ENCODE assay signal across 15 cellular contexts in the genomic region with DNA sequence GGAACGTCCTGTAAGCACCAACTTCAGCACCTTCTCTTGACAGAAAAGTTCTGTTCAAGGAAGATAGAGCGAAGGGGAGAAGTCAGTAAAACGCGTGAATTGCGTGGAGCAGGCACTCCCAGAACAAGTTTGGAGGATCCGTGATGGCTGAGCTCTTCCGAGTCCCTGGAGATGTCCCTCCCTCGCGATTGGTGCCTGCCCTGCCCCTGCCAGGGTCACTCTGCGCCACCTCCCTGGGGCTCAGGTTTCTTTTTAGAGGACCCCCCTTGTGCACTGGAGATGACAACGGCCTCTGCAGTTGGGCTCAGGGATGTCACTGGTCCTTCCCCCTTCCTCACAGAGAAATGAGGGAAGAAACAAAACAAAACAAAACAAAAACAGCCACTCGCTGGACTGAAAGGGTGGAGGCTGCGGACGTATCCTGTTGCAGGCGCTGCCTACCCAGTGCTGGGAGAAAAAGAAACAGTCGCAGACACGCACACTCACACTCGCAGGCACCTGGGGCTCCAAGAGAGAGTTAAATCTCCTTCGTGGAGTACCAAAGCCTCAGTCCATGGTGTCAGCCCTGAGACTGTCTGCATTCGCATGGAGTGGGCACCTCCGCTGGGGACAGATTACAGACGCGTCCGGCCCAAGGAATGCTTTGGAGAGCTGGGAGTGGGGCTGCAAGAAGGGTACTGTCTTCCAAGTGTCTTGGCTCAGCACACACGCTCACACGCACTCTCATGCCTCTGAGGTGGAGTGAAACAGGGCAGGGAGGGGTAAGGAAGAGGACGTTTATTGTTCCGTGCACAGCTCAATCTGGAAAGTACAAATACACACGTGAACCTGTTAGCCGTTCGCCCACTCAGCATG.
DNase-seq lines count a peak whose midpoint lies in the region; ATAC-seq, FAIRE-seq and TF ChIP-seq lines count a peak whose summit lies in the region.
"Had no signal": no experiment of that assay in that cellular context is flagged by ENCODE, and none has a peak within 500 bp of the region (broad histone marks: within the 10 kb centered on the region; RNA-seq: fewer than 3 reads in every experiment).

No MANE protein-coding gene starts in this region.

- BruUV-seq in mammary epithelial cell (replicated peaks; lab: Mats Ljungman, UMichigan), result no TSS peak

- peak overlapping the region; percentile 15 to 46 (median 31) for H3K4me3 ChIP-seq in breast epithelium
- no peak overlapping the region for H3K4me3 ChIP-seq in mammary epithelial cell (replicated peaks in 1 of 3; ENCODE audit: insufficient read depth in 1 of 3, low read depth in 2 of 3, low read length in 3 of 3)
- H3K4me3 ChIP-seq in mucosa of descending colon, result no peak overlapping the region
- H3K4me3 ChIP-seq: ovary, SJSA1 had no signal

- TF ChIP-seq CTCF in breast epithelium (IDR thresholded peaks at IDR 0.05) (no peak), mammary epithelial cell (conservative IDR thresholded peaks at IDR 0.05 in 1 of 2, IDR thresholded peaks at IDR 0.05 in 1 of 2; ENCODE audit: extremely low read depth in 1 of 2, insufficient read depth in 1 of 2, low read depth in 1 of 2, low read length in 2 of 2) (no peak), mucosa of descending colon (IDR thresholded peaks at IDR 0.05) (no peak), type B pancreatic cell (conservative IDR thresholded peaks at IDR 0.05) (no peak)

- no peak overlapping the region for H3K27ac Mint-ChIP-seq in dendritic cell treated with granulocyte-macrophage colony-stimulating factor and Interleukin-4, amounts not matched to agents 40 ng/mL and 50 ng/mL, for 4 days
- H3K27ac Mint-ChIP-seq in type B pancreatic cell, result no peak overlapping the region
- no peak overlapping the region for H3K27ac Mint-ChIP-seq in activated T-helper 1 cell treated with anti-CD3 and anti-CD28 coated beads, Interleukin-12 subunit alpha, Interleukin-12 subunit beta, Interleukin-2, Interleukin-4 antibody, amounts not matched to agents 30 ng/mL and 10 ng/mL and 1 ng/mL, durations not matched to agents 14 hours and 24 hours and 36 hours

- no peak for TF ChIP-seq POLR2A in breast epithelium (IDR thresholded peaks at IDR 0.05)

- no peaks in the 10 kb centered on the region for H3K9me3 Mint-ChIP-seq in dendritic cell treated with granulocyte-macrophage colony-stimulating factor and Interleukin-4, amounts not matched to agents 40 ng/mL and 50 ng/mL, for 4 days
- H3K9me3 Mint-ChIP-seq in type B pancreatic cell, result peaks cover 5% of the 10 kb centered on the region
- peaks cover 3% of the 10 kb centered on the region for H3K9me3 Mint-ChIP-seq in activated T-helper 1 cell treated with anti-CD3 and anti-CD28 coated beads, Interleukin-12 subunit alpha, Interleukin-12 subunit beta, Interleukin-2, Interleukin-4 antibody, amounts not matched to agents 30 ng/mL and 10 ng/mL and 1 ng/mL, durations not matched to agents 14 hours and 24 hours and 36 hours

- CTCF ChIA-PET in mammary epithelial cell (lab: Charles Lee; ENCODE audit: low non-redundant PET), result no interaction called here

- 73% methylated on average over 19 of the region's 31 CpGs for WGBS in mammary epithelial cell (ENCODE audit: low coverage, missing lambda C conversion rate)

- H3K27me3 Mint-ChIP-seq in dendritic cell treated with granulocyte-macrophage colony-stimulating factor and Interleukin-4, amounts not matched to agents 40 ng/mL and 50 ng/mL, for 4 days, result no peaks in the 10 kb centered on the region
- H3K27me3 Mint-ChIP-seq in type B pancreatic cell, result peaks cover 4% of the 10 kb centered on the region
- H3K27me3 Mint-ChIP-seq in activated T-helper 1 cell treated with anti-CD3 and anti-CD28 coated beads, Interleukin-12 subunit alpha, Interleukin-12 subunit beta, Interleukin-2, Interleukin-4 antibody, amounts not matched to agents 30 ng/mL and 10 ng/mL and 1 ng/mL, durations not matched to agents 14 hours and 24 hours and 36 hours (ENCODE audit: insufficient read depth), result no peaks in the 10 kb centered on the region

- H3K79me2 ChIP-seq in mammary epithelial cell (ENCODE audit: insufficient read depth, low read length), result no peaks in the 10 kb centered on the region

- H3K4me3 Mint-ChIP-seq in dendritic cell treated with granulocyte-macrophage colony-stimulating factor and Interleukin-4, amounts not matched to agents 40 ng/mL and 50 ng/mL, for 4 days, result peak overlapping the region; percentile 33
- peak overlapping the region; percentile 53 for H3K4me3 Mint-ChIP-seq in type B pancreatic cell
- H3K4me3 Mint-ChIP-seq in activated T-helper 1 cell treated with anti-CD3 and anti-CD28 coated beads, Interleukin-12 subunit alpha, Interleukin-12 subunit beta, Interleukin-2, Interleukin-4 antibody, amounts not matched to agents 30 ng/mL and 10 ng/mL and 1 ng/mL, durations not matched to agents 14 hours and 24 hours and 36 hours, result no peak overlapping the region

- no peak for FAIRE-seq in GM19239 (lab: Jason Lieb, UNC)

- no peaks in the 10 kb centered on the region for H3K36me3 ChIP-seq in breast epithelium
- H3K36me3 ChIP-seq in mammary epithelial cell (ENCODE audit: insufficient read depth, low read length), result no peaks in the 10 kb centered on the region
- H3K36me3 ChIP-seq in mucosa of descending colon (ENCODE audit: low read depth), result no peaks in the 10 kb centered on the region
- H3K36me3 ChIP-seq: ovary, SJSA1 had no signal

- H3K9ac ChIP-seq in mammary epithelial cell (ENCODE audit: insufficient read depth, low read length), result no peak overlapping the region
- H3K9ac ChIP-seq: KMS-11 had no signal

- no peaks in the 10 kb centered on the region for H4K20me1 ChIP-seq in mammary epithelial cell (ENCODE audit: insufficient read depth, low read length)

- ATAC-seq in mucosa of descending colon, result peak; percentile 45

- no peaks in the 10 kb centered on the region for H3K27me3 ChIP-seq in breast epithelium
- H3K27me3 ChIP-seq in mammary epithelial cell (ENCODE audit: insufficient read depth, low read length), result no peaks in the 10 kb centered on the region
- H3K27me3 ChIP-seq: ovary, SJSA1 had no signal

- H3K4me1 ChIP-seq in breast epithelium, result no peaks in the 10 kb centered on the region
- no peaks in the 10 kb centered on the region for H3K4me1 ChIP-seq in mammary epithelial cell (ENCODE audit: insufficient read depth, low read length)
- peaks cover 2% of the 10 kb centered on the region for H3K4me1 ChIP-seq in mucosa of descending colon (ENCODE audit: low read depth)
- H3K4me1 ChIP-seq: SJSA1 had no signal

- intact Hi-C loops in breast epithelium (cut with DNase I; ENCODE audit: low total_unique reads) (no loop called here), mammary epithelial cell (cut with micrococcal nuclease) (no loop called here), mucosa of descending colon (cut with DNase I, micrococcal nuclease) (no loop called here)
- intact Hi-C loops in dendritic cell treated with granulocyte-macrophage colony-stimulating factor and Interleukin-4, amounts not matched to agents 40 ng/mL and 50 ng/mL, for 4 days (cut with micrococcal nuclease), result no loop called here
- intact Hi-C loops in activated T-helper 1 cell treated with anti-CD3 and anti-CD28 coated beads, Interleukin-12 subunit alpha, Interleukin-12 subunit beta, Interleukin-2, Interleukin-4 antibody, amounts not matched to agents 30 ng/mL and 10 ng/mL and 1 ng/mL, durations not matched to agents 14 hours and 24 hours and 36 hours (cut with micrococcal nuclease), result no loop called here

- no peaks in the 10 kb centered on the region for H3K4me1 Mint-ChIP-seq in dendritic cell treated with granulocyte-macrophage colony-stimulating factor and Interleukin-4, amounts not matched to agents 40 ng/mL and 50 ng/mL, for 4 days (ENCODE audit: low read depth)
- H3K4me1 Mint-ChIP-seq in type B pancreatic cell (ENCODE audit: unreplicated experiment), result no peaks in the 10 kb centered on the region
- no peaks in the 10 kb centered on the region for H3K4me1 Mint-ChIP-seq in activated T-helper 1 cell treated with anti-CD3 and anti-CD28 coated beads, Interleukin-12 subunit alpha, Interleukin-12 subunit beta, Interleukin-2, Interleukin-4 antibody, amounts not matched to agents 30 ng/mL and 10 ng/mL and 1 ng/mL, durations not matched to agents 14 hours and 24 hours and 36 hours (ENCODE audit: low read depth)

- no peak overlapping the region for H3K4me2 ChIP-seq in mammary epithelial cell (ENCODE audit: insufficient read depth, low read depth, low read length)
- H3K4me2 ChIP-seq: KMS-11 had no signal

- no peak for DNase-seq in breast epithelium (ENCODE audit: low spot score in 2 of 2)
- no peak for DNase-seq in mammary epithelial cell
- no peak for DNase-seq in mucosa of descending colon
- no peak for DNase-seq in type B pancreatic cell (ENCODE audit: extremely low spot score, unreplicated experiment)
- DNase-seq in activated T-helper 1 cell treated with anti-CD3 and anti-CD28 coated beads, Interleukin-12 subunit alpha, Interleukin-12 subunit beta, Interleukin-2, Interleukin-4 antibody, amounts not matched to agents 30 ng/mL and 10 ng/mL and 1 ng/mL, durations not matched to agents 14 hours and 24 hours and 36 hours (ENCODE audit: low spot score), result no peak
- no peak for DNase-seq in GM19238 (ENCODE audit: insufficient read length, low spot score)
- DNase-seq in GM19239 (ENCODE audit: insufficient read length, low spot score), result no peak
- DNase-seq: activated CD4-positive, alpha-beta T cell treated with anti-CD3 and anti-CD28 coated beads for 4 hours; activated naive CD4-positive, alpha-beta T cell treated with Interleukin-2 at 50 U/mL for 16 hours; effector CD8-positive, alpha-beta T cell; NCI-H446 treated with DMSO at 0.1 percent for 48 hours; ovary had no signal

- H3K27ac ChIP-seq in breast epithelium (no peak overlapping the region), mammary epithelial cell (ENCODE audit: insufficient read depth, low read depth, low read length) (no peak overlapping the region)
- H3K27ac ChIP-seq: KMS-11, ovary, SJSA1 had no signal

- H3K9me3 ChIP-seq in breast epithelium (no peaks in the 10 kb centered on the region), mammary epithelial cell (replicated peaks; ENCODE audit: insufficient read depth, low read length) (no peaks in the 10 kb centered on the region), mucosa of descending colon (no peaks in the 10 kb centered on the region)
- H3K9me3 ChIP-seq: ovary, SJSA1 had no signal

- no peak overlapping the region for H2AFZ ChIP-seq in mammary epithelial cell (ENCODE audit: low read depth, low read length)

- in situ Hi-C loops in mammary epithelial cell (cut with MboI; ENCODE audit: low sequenced_read_pairs in 2 of 2), result no loop called here

- dilution Hi-C loops in mammary epithelial cell (cut with HindIII; ENCODE audit: low sequenced_read_pairs), result no loop called here

- no peaks in the 10 kb centered on the region for H3K36me3 Mint-ChIP-seq in dendritic cell treated with granulocyte-macrophage colony-stimulating factor and Interleukin-4, amounts not matched to agents 40 ng/mL and 50 ng/mL, for 4 days (ENCODE audit: low read depth)
- no peaks in the 10 kb centered on the region for H3K36me3 Mint-ChIP-seq in type B pancreatic cell
- H3K36me3 Mint-ChIP-seq in activated T-helper 1 cell treated with anti-CD3 and anti-CD28 coated beads, Interleukin-12 subunit alpha, Interleukin-12 subunit beta, Interleukin-2, Interleukin-4 antibody, amounts not matched to agents 30 ng/mL and 10 ng/mL and 1 ng/mL, durations not matched to agents 14 hours and 24 hours and 36 hours (ENCODE audit: low read depth), result no peaks in the 10 kb centered on the region

Comparison
In these comparisons a context has a peak if more than half of its experiments do, and no peak if none do; other contexts are left out.
1. H3K4me3 ChIP-seq: peak in breast epithelium (3 of 3); none in mammary epithelial cell (0 of 3) and mucosa of descending colon (single experiment).